In genomic region chr7:31028417-31028988, GRCh38 we compare ENCODE assay signal across 18 cellular contexts. TPM values are rescaled to one million over a fixed set of nuclear protein-coding genes. Genes with fewer than 3 reads are reported as not detected.
DNase-seq lines count a peak whose midpoint lies in the region; ATAC-seq and TF ChIP-seq lines count a peak whose summit lies in the region.
"Had no signal": no experiment of that assay in that cellular context is flagged by ENCODE, and none has a peak within 500 bp of the region (broad histone marks: within the 10 kb centered on the region; RNA-seq: fewer than 3 reads in every experiment).

No MANE protein-coding gene starts in this region.

- H3K4me3 Mint-ChIP-seq in neural progenitor cell, result no peak overlapping the region
- H3K4me3 Mint-ChIP-seq: stimulated activated naive CD8-positive, alpha-beta T cell treated with anti-CD3 and anti-CD28 coated beads, Interleukin-15, Interleukin-2, amounts not matched to agents 100 ng/mL and 50 ng/mL, for 24 hours had no signal

- H3K4me1 ChIP-seq in neural progenitor cell, result peaks cover 11% of the 10 kb centered on the region

- H3K27ac ChIP-seq in neural progenitor cell, result no peak overlapping the region
- H3K27ac ChIP-seq: C4-2B, upper lobe of left lung had no signal

- DNase-seq in Ammon's horn (ENCODE audit: low spot score) (peak; percentile 81), NCI-H2171 treated with DMSO at 0.1 percent for 48 hours (lab: John Stamatoyannopoulos, UW) (peak; percentile 91), cerebellar nuclear complex (lab: John Stamatoyannopoulos, UW) (peak; percentile 88 to 90), neural progenitor cell (ENCODE audit: low spot score) (no peak), OCI-M2 (lab: John Stamatoyannopoulos, UW; ENCODE audit: unreplicated experiment) (no peak)
- no peak for DNase-seq in stimulated activated naive CD8-positive, alpha-beta T cell treated with anti-CD3 and anti-CD28 coated beads, Interleukin-15, Interleukin-2, amounts not matched to agents 100 U/mL and 50 U/mL, for 24 hours
- DNase-seq: activated CD4-positive, alpha-beta T cell treated with anti-CD3 and anti-CD28 coated beads, Interleukin-2, amount 50 U/mL, for 1 hour; activated CD8-positive, alpha-beta memory T cell treated with anti-CD3 and anti-CD28 coated beads, Interleukin-2, amount 50 U/mL, for 48 hours; activated effector memory CD4-positive, alpha-beta T cell treated with Interleukin-2 at 50 U/mL for 16 hours; effector memory CD4-positive, alpha-beta T cell; NCI-H345; T-helper 1 cell had no signal

- no peaks in the 10 kb centered on the region for H3K9me3 Mint-ChIP-seq in neural progenitor cell

- no peaks in the 10 kb centered on the region for H3K9me3 ChIP-seq in neural progenitor cell (ENCODE audit: low read depth)
- H3K9me3 ChIP-seq: upper lobe of left lung had no signal

- peaks cover 20% of the 10 kb centered on the region for H3K27me3 Mint-ChIP-seq in neural progenitor cell (ENCODE audit: insufficient read depth, low read depth)
- H3K27me3 Mint-ChIP-seq: stimulated activated naive CD8-positive, alpha-beta T cell treated with anti-CD3 and anti-CD28 coated beads, Interleukin-15, Interleukin-2, amounts not matched to agents 100 ng/mL and 50 ng/mL, for 24 hours had no signal

- no peak overlapping the region for H3K4me3 ChIP-seq in neural progenitor cell
- H3K4me3 ChIP-seq: upper lobe of left lung had no signal

- no peak for TF ChIP-seq CTCF in neural progenitor cell (IDR thresholded peaks at IDR 0.05)

- H3K27me3 ChIP-seq in neural progenitor cell, result peaks cover 92% of the 10 kb centered on the region
- H3K27me3 ChIP-seq: upper lobe of left lung had no signal

- H3K4me2 ChIP-seq in neural progenitor cell, result no peak overlapping the region

- H3K4me1 Mint-ChIP-seq in neural progenitor cell, result peaks cover 66% of the 10 kb centered on the region

- no peaks in the 10 kb centered on the region for H3K36me3 ChIP-seq in neural progenitor cell
- H3K36me3 ChIP-seq: upper lobe of left lung had no signal

- H3F3A ChIP-seq in neural progenitor cell (ENCODE audit: low read depth), result peaks cover 7% of the 10 kb centered on the region

- ATAC-seq in HG02938 (IDR thresholded peaks at IDR 0.05; ENCODE audit: unreplicated experiment) (no peak), HG03196 (IDR thresholded peaks at IDR 0.05; ENCODE audit: unreplicated experiment) (no peak)
- ATAC-seq in stimulated activated naive CD8-positive, alpha-beta T cell treated with anti-CD3 and anti-CD28 coated beads, Interleukin-15, Interleukin-2, amounts not matched to agents 100 U/mL and 50 U/mL, for 24 hours, result no peak

- no peaks in the 10 kb centered on the region for H3K79me2 ChIP-seq in neural progenitor cell (ENCODE audit: low read depth)

- H3K36me3 Mint-ChIP-seq in neural progenitor cell, result no peaks in the 10 kb centered on the region

- H2AFZ ChIP-seq in neural progenitor cell (replicated peaks), result no peak overlapping the region

- H4K20me1 ChIP-seq in neural progenitor cell (ENCODE audit: low read depth), result peaks cover 16% of the 10 kb centered on the region

- H3K9ac ChIP-seq in neural progenitor cell, result no peak overlapping the region

- H3K27ac Mint-ChIP-seq in neural progenitor cell, result peak overlapping the region; percentile 82
- H3K27ac Mint-ChIP-seq: stimulated activated naive CD8-positive, alpha-beta T cell treated with anti-CD3 and anti-CD28 coated beads, Interleukin-15, Interleukin-2, amounts not matched to agents 100 ng/mL and 50 ng/mL, for 24 hours had no signal

RNA-seq across cellular contexts. Expression of gene ADCYAP1R1, which starts 23.6 kb away (rescaled TPM):
- 0.39 and 0.56 TPM in 2 replicates for total RNA-seq in neural progenitor cell (ENCODE audit: low replicate concordance)
- total RNA-seq: HepG2 had no signal

Comparison
In these comparisons a context has a peak if more than half of its experiments do, and no peak if none do; other contexts are left out.
1. DNase-seq: peak in Ammon's horn (single experiment), NCI-H2171 treated with DMSO at 0.1 percent for 48 hours (single experiment) and cerebellar nuclear complex (2 of 2); none in neural progenitor cell (single experiment), stimulated activated naive CD8-positive, alpha-beta T cell treated with anti-CD3 and anti-CD28 coated beads, Interleukin-15, Interleukin-2, amounts not matched to agents 100 U/mL and 50 U/mL, for 24 hours (single experiment) and OCI-M2 (single experiment).